In the genomic region with DNA sequence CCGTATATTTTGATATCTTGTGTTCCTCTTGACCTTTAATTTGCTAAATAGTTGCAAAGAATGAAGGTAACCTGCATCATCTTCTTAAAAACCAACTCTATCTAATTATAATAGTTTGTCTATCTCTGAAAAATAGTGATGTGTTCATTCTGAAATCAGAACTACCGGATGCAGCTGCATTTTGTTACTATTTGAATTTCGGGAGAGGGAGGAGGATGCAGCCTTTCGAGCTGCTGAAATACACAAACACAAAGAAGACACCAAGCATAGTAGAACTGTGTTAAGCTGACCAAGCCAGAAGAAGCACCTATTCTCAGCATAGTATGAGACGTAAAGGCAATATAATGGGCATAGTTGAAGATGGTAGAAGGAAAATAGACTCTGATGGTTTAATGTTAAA, we compare ENCODE assay signal across 1 cellular context.
TF ChIP-seq lines count a peak whose summit lies in the region.

No MANE protein-coding gene starts in this region.

TF ChIP-seq in IMR-90, 13 proteins besides CTCF, POLR2A, EP300 and RAD21:
- TF ChIP-seq MAFK (IDR thresholded peaks at IDR 0.05; ENCODE audit: low read depth, low read length) (no peak), FOS (IDR thresholded peaks at IDR 0.05; ENCODE audit: low read depth, low read length) (no peak), MXI1 (IDR thresholded peaks at IDR 0.05; ENCODE audit: borderline replicate concordance, low read depth, low read length) (no peak), RCOR1 (IDR thresholded peaks at IDR 0.05; ENCODE audit: insufficient replicate concordance, low read length) (no peak), MAZ (IDR thresholded peaks at IDR 0.05; ENCODE audit: borderline replicate concordance, low read depth, low read length) (no peak), CHD1 (IDR thresholded peaks at IDR 0.05; ENCODE audit: low read depth, low read length) (no peak), NFE2L2 (IDR thresholded peaks at IDR 0.05; ENCODE audit: low read depth, low read length) (no peak), CEBPB (IDR thresholded peaks at IDR 0.05; ENCODE audit: low read depth, low read length) (no peak), SMC3 (IDR thresholded peaks at IDR 0.05; ENCODE audit: low read depth, low read length) (no peak), ELK1 (IDR thresholded peaks at IDR 0.05; ENCODE audit: borderline replicate concordance, low read depth, low read length) (no peak), RFX5 (IDR thresholded peaks at IDR 0.05; ENCODE audit: low read depth, low read length) (no peak), BHLHE40 (IDR thresholded peaks at IDR 0.05; ENCODE audit: low read depth, low read length) (no peak)
- TF ChIP-seq, protein P1, sequence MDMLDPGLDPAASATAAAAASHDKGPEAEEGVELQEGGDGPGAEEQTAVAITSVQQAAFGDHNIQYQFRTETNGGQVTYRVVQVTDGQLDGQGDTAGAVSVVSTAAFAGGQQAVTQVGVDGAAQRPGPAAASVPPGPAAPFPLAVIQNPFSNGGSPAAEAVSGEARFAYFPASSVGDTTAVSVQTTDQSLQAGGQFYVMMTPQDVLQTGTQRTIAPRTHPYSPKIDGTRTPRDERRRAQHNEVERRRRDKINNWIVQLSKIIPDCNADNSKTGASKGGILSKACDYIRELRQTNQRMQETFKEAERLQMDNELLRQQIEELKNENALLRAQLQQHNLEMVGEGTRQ (IDR thresholded peaks at IDR 0.05; ENCODE audit: low read depth, low read length): no peak
